ENCODE assay signal across 21 cellular contexts in the genomic region with DNA sequence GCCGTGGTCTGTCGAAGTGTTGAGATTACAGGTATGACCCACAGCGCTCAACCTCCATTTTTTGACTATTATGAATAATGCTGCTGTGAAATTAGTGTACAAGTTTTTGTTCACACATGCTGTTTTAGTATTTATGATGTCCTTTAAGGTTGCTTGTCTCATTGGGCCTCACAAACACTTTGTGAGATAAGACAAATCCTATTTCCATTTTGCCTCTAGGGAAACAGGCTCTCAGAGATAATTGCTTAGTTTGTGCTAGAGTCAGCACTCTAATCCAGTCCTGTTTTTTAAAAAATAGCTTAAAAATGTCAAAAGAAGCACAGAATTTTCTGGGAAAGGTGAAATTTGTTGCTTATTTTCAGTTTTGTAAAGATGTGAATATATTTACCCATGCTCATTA. TPM values are rescaled to one million over a fixed set of nuclear protein-coding genes. Genes with fewer than 3 reads are reported as not detected.
DNase-seq lines count a peak whose midpoint lies in the region; ATAC-seq, FAIRE-seq and TF ChIP-seq lines count a peak whose summit lies in the region.
"Had no signal": no experiment of that assay in that cellular context is flagged by ENCODE, and none has a peak within 500 bp of the region (broad histone marks: within the 10 kb centered on the region; RNA-seq: fewer than 3 reads in every experiment).

No MANE protein-coding gene starts in this region.

- no peaks in the 10 kb centered on the region for H3K27me3 ChIP-seq in A673 (replicated peaks; ENCODE audit: insufficient read depth, low read depth, low read length, poor library complexity)
- H3K27me3 ChIP-seq: BLaER1 had no signal

- no peak overlapping the region for H3K27ac ChIP-seq in A673 (ENCODE audit: low read depth, low read length, poor library complexity, severe bottlenecking)
- H3K27ac ChIP-seq: BLaER1, C4-2B, GM23248 had no signal

- no peaks in the 10 kb centered on the region for H3K27me3 Mint-ChIP-seq in brain
- no peaks in the 10 kb centered on the region for H3K27me3 Mint-ChIP-seq in nephron (ENCODE audit: low read depth)
- H3K27me3 Mint-ChIP-seq: B cell; CD4-positive, CD25-positive, alpha-beta regulatory T cell had no signal

- no peaks in the 10 kb centered on the region for H3K36me3 ChIP-seq in A673 (ENCODE audit: insufficient read depth, low read length, poor library complexity, severe bottlenecking)
- H3K36me3 ChIP-seq: BLaER1 had no signal

- CTCF ChIA-PET in A673 (lab: Charles Lee), result no interaction called here

- DNase-seq in A673 (ENCODE audit: low spot score), result peak; percentile 37
- DNase-seq in D721Med (ENCODE audit: insufficient read length, low spot score), result no peak
- DNase-seq in globus pallidus (ENCODE audit: low spot score), result no peak
- no peak for DNase-seq in T-helper 2 cell
- DNase-seq: Caco-2; CD4-positive, CD25-positive, alpha-beta regulatory T cell; CD8-positive, alpha-beta T cell; DMS53; DMS79 treated with DMSO at 0.1 percent for 48 hours; GF-D8; GM23248; H7; HCEC 1CT had no signal

- TF ChIP-seq CTCF in A673 (conservative IDR thresholded peaks at IDR 0.05; ENCODE audit: low read depth, low read length), result no peak
- TF ChIP-seq CTCF in D721Med (IDR thresholded peaks at IDR 0.05; ENCODE audit: insufficient read depth, missing control alignments), result no peak
- TF ChIP-seq CTCF in brain (conservative IDR thresholded peaks at IDR 0.05), result no peak
- no peak for TF ChIP-seq CTCF in nephron (IDR thresholded peaks at IDR 0.05; ENCODE audit: unreplicated experiment in 3 of 3)

- H3K4me1 Mint-ChIP-seq in brain, result peaks cover 10% of the 10 kb centered on the region
- peaks cover 10% of the 10 kb centered on the region for H3K4me1 Mint-ChIP-seq in nephron
- H3K4me1 Mint-ChIP-seq: B cell; CD4-positive, CD25-positive, alpha-beta regulatory T cell had no signal

- H3K27ac Mint-ChIP-seq in brain (peak overlapping the region in 3 of 5 experiments; percentile 53 to 95 (median 74)), nephron (peak overlapping the region in 2 of 3 experiments; percentile 14 to 59)
- H3K27ac Mint-ChIP-seq: B cell; CD4-positive, CD25-positive, alpha-beta regulatory T cell; CD8-positive, alpha-beta T cell had no signal

- ATAC-seq in GM18502 (IDR thresholded peaks at IDR 0.05; ENCODE audit: poor library complexity, unreplicated experiment), result no peak
- ATAC-seq: CD8-positive, alpha-beta T cell had no signal

- H3K9me3 Mint-ChIP-seq in brain (peaks cover 0 to 7% (median 0%) of the 10 kb centered on the region in 5 experiments), nephron (no peaks in the 10 kb centered on the region)
- H3K9me3 Mint-ChIP-seq: CD8-positive, alpha-beta T cell had no signal

- POLR2A ChIA-PET in A673 (lab: Charles Lee; ENCODE audit: low non-redundant PET), result no interaction called here

- peaks cover 12% of the 10 kb centered on the region for H3K4me1 ChIP-seq in A673 (ENCODE audit: insufficient read depth, low read length, poor library complexity, severe bottlenecking)
- H3K4me1 ChIP-seq: BLaER1, Caco-2 had no signal

- peak overlapping the region in 1 of 5 experiments; percentile 26 for H3K4me3 Mint-ChIP-seq in brain
- no peak overlapping the region for H3K4me3 Mint-ChIP-seq in nephron
- H3K4me3 Mint-ChIP-seq: B cell; CD4-positive, CD25-positive, alpha-beta regulatory T cell; CD8-positive, alpha-beta T cell had no signal

- intact Hi-C loops in A673 (cut with micrococcal nuclease; ENCODE audit: unreplicated experiment), result no loop called here

- no peak overlapping the region for H3K4me3 ChIP-seq in A673 (ENCODE audit: low read depth, low read length, poor library complexity, severe bottlenecking)
- H3K4me3 ChIP-seq: BLaER1, GM23248 had no signal

- no TSS peak for BruUV-seq in A673 (replicated peaks; lab: Mats Ljungman, UMichigan)

- no peaks in the 10 kb centered on the region for H3K36me3 Mint-ChIP-seq in brain
- H3K36me3 Mint-ChIP-seq in nephron (ENCODE audit: low read depth), result no peaks in the 10 kb centered on the region
- H3K36me3 Mint-ChIP-seq: CD4-positive, CD25-positive, alpha-beta regulatory T cell; CD8-positive, alpha-beta T cell had no signal

- no peaks in the 10 kb centered on the region for H3K9me3 ChIP-seq in A673 (ENCODE audit: low read depth, low read length, poor library complexity, severe bottlenecking)
- H3K9me3 ChIP-seq: BLaER1, Caco-2 had no signal

- FAIRE-seq in D721Med (lab: Jason Lieb, UNC), result peak; percentile 35
- FAIRE-seq: GM12891, H1 had no signal

RNA-seq across cellular contexts. Expression of a gene that starts 43.3 kb away (rescaled TPM):
- 137 and 140 TPM in 2 replicates for total RNA-seq in A673 (2021)
- 50.3 TPM for polyA plus RNA-seq in brain (ENCODE audit: insufficient read depth, low read depth, low replicate concordance)
